In the genomic region with DNA sequence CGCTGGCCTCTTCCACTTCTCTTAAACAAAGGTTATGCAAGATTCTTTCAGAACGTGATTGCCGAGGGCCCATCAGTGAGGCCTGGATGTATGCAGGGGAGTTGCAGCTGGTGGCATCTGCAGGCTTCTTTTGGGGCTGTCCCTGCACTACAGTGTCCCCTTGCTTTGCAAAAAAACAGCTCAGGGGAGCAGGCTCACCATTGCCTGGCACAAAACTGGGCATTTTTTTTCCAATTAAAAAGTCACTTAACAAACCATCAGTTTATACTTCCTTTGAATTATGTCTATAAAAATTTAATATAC, we compare ENCODE assay signal across 25 cellular contexts.
"Had no signal": no experiment of that assay in that cellular context is flagged by ENCODE, and none has a peak within 500 bp of the region (broad histone marks: within the 10 kb centered on the region; RNA-seq: fewer than 3 reads in every experiment).

No MANE protein-coding gene starts in this region.

- H3K4me3 Mint-ChIP-seq: activated B cell treated with CpG ODN at 0.5 μM for 24 hours; activated CD4-positive, alpha-beta memory T cell treated with anti-CD3 and anti-CD28 coated beads for 36 hours; activated CD4-positive, alpha-beta T cell treated with anti-CD3 and anti-CD28 coated beads, Interleukin-2, amount 10 ng/mL, durations not matched to agents 7 days and 5 days; activated T-cell treated with anti-CD3 and anti-CD28 coated beads, Interleukin-2, amount 50 U/mL, for 72 hours; T-helper 2 cell treated with Interferon-gamma antibody and Interleukin-4, amounts not matched to agents 5 μg/mL and 100 μg/mL, for 36 hours had no signal

- ATAC-seq: activated T-cell treated with anti-CD3 and anti-CD28 coated beads, Interleukin-2, amount 50 U/mL, for 72 hours; SK-N-SH treated with all-trans-retinoic acid at 6 μM for 48 hours had no signal

- H3K9me3 Mint-ChIP-seq: activated B cell treated with CpG ODN at 0.5 μM for 24 hours; activated CD4-positive, alpha-beta memory T cell treated with anti-CD3 and anti-CD28 coated beads for 36 hours; activated CD4-positive, alpha-beta T cell treated with anti-CD3 and anti-CD28 coated beads, Interleukin-2, amount 10 ng/mL, durations not matched to agents 7 days and 5 days; activated T-cell treated with anti-CD3 and anti-CD28 coated beads, Interleukin-2, amount 50 U/mL, for 72 hours; activated T-helper 2 cell treated with anti-CD3 and anti-CD28 coated beads, Interferon-gamma antibody, Interleukin-2, Interleukin-4, amounts not matched to agents 10 μg/mL and 5 μg/mL and 100 μg/mL, durations not matched to agents 14 hours and 24 hours and 36 hours; T-helper 2 cell treated with Interferon-gamma antibody and Interleukin-4, amounts not matched to agents 5 μg/mL and 100 μg/mL, for 36 hours had no signal

- H3K4me1 Mint-ChIP-seq: activated CD4-positive, alpha-beta T cell treated with anti-CD3 and anti-CD28 coated beads, Interleukin-2, amount 10 ng/mL, durations not matched to agents 7 days and 5 days had no signal

- H3K27ac Mint-ChIP-seq: activated B cell treated with CpG ODN at 0.5 μM for 24 hours; activated CD4-positive, alpha-beta memory T cell treated with anti-CD3 and anti-CD28 coated beads for 36 hours; activated T-cell treated with anti-CD3 and anti-CD28 coated beads, Interleukin-2, amount 50 U/mL, for 72 hours; activated T-helper 2 cell treated with anti-CD3 and anti-CD28 coated beads, Interferon-gamma antibody, Interleukin-2, Interleukin-4, amounts not matched to agents 10 μg/mL and 5 μg/mL and 100 μg/mL, durations not matched to agents 14 hours and 24 hours and 36 hours; T-helper 2 cell treated with Interferon-gamma antibody and Interleukin-4, amounts not matched to agents 5 μg/mL and 100 μg/mL, for 36 hours had no signal

- DNase-seq: activated B cell treated with CpG ODN at 0.5 μM for 24 hours; activated CD4-positive, alpha-beta memory T cell treated with anti-CD3 and anti-CD28 coated beads for 36 hours; activated CD4-positive, alpha-beta T cell treated with anti-CD3 and anti-CD28 coated beads for 1 hour; activated CD4-positive, alpha-beta T cell treated with anti-CD3 and anti-CD28 coated beads, Interleukin-2, amount 10 ng/mL, durations not matched to agents 7 days and 5 days; activated CD8-positive, alpha-beta memory T cell treated with anti-CD3 and anti-CD28 coated beads for 24 hours; activated gamma-delta T cell treated with Interleukin-2 at 50 U/mL for 16 hours; activated naive CD4-positive, alpha-beta T cell treated with anti-CD3 and anti-CD28 coated beads, Interleukin-2, amount 50 U/mL, for 16 hours; activated T-cell treated with anti-CD3 and anti-CD28 coated beads, Interleukin-2, amount 50 U/mL, for 72 hours; central memory CD4-positive, alpha-beta T cell; IMR-90; Kasumi-1; KBM-7; NCI-H1105; NCI-H1436; NCI-H1694 treated with DMSO at 0.1 percent for 48 hours; NCI-H2029 treated with DMSO at 0.1 percent for 48 hours; NCI-H345; NCI-H510A; NCI-H69; Peyer's patch; SHP77; SW 1271 had no signal

- H3K27me3 Mint-ChIP-seq: activated CD4-positive, alpha-beta memory T cell treated with anti-CD3 and anti-CD28 coated beads for 36 hours; activated CD4-positive, alpha-beta T cell treated with anti-CD3 and anti-CD28 coated beads, Interleukin-2, amount 10 ng/mL, durations not matched to agents 7 days and 5 days had no signal
